ENCODE assay signal across 10 cellular contexts in the genomic region with DNA sequence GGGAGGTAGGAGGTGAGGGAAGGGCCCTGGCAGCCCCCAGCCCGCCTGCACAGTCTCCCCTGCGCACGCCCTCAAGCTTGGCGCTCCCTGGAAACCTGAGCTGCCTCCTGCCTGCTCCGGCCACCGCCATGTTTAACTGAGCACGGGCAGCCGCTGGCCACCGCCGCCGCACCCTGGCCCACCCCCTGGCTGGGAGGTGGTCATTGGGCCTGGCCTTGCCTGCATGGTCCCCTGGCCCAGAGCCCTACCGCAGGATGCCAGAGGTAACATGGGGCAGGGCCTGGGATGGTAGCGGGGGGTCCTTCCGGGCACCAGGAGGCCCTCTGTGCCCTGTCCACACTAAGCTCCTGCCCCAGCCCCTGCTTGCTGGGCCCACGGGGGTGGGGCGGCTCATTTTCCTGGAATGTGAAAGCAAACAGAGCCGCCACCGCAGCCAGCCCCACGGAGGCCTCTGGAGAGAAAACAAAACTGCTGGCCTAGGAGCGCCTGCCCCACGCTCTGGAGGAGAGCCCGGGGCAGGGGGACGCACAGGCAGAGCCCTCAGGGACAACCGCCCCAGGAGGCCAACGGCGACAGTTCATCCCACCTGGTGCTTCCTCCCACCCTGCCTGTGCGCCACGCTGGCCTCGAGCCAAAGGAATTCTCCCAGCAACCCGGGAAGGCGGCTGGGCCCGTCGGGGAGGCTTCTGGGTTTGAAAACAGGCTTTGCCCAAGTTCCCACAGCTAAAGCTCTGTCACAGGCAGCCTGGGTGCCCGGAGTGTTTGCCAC. TPM values are rescaled to one million over a fixed set of nuclear protein-coding genes. Genes with fewer than 3 reads are reported as not detected.
DNase-seq lines count a peak whose midpoint lies in the region; ATAC-seq and TF ChIP-seq lines count a peak whose summit lies in the region.
"Had no signal": no experiment of that assay in that cellular context is flagged by ENCODE, and none has a peak within 500 bp of the region (broad histone marks: within the 10 kb centered on the region; RNA-seq: fewer than 3 reads in every experiment).

No MANE protein-coding gene starts in this region.

- H3K27me3 ChIP-seq in ACC112 (ENCODE audit: insufficient read depth, low read length), result no peaks in the 10 kb centered on the region
- H3K27me3 ChIP-seq in IMR-90 (ENCODE audit: control insufficient read depth, insufficient read depth, low read length), result no peaks in the 10 kb centered on the region

- peak overlapping the region; percentile 98 for H2AK9ac ChIP-seq in IMR-90 (replicated peaks; ENCODE audit: low read depth, low read length, poor library complexity)

- 26% methylated on average over 20 of the region's 34 CpGs; no CpG with 5 or more reads in 1 of the 2 experiments for WGBS in IMR-90 (ENCODE audit: extremely low coverage in 2 of 2, insufficient read length in 1 of 2), 2 experiments

- H4K91ac ChIP-seq in IMR-90 (ENCODE audit: insufficient read depth, low read depth, low read length), result peak overlapping the region; percentile 99

- no peaks in the 10 kb centered on the region for H3K36me3 Mint-ChIP-seq in mesothelial cell of epicardium
- H3K36me3 Mint-ChIP-seq in activated T-helper 1 cell treated with anti-CD3 and anti-CD28 coated beads, Interleukin-12 subunit alpha, Interleukin-12 subunit beta, Interleukin-2, Interleukin-4 antibody, amounts not matched to agents 30 ng/mL and 10 ng/mL and 1 ng/mL, durations not matched to agents 14 hours and 24 hours and 36 hours (ENCODE audit: low read depth), result no peaks in the 10 kb centered on the region
- H3K36me3 Mint-ChIP-seq: activated naive CD8-positive, alpha-beta T cell treated with anti-CD3 and anti-CD28 coated beads, Interleukin-2, amount 10 ng/mL, durations not matched to agents 7 days and 5 days had no signal

- no peaks in the 10 kb centered on the region for H3K79me2 ChIP-seq in ACC112 (ENCODE audit: control insufficient read depth, insufficient read depth, low read length, unreplicated experiment)

- H3K9ac ChIP-seq in IMR-90 (ENCODE audit: low read depth, low read length), result peak overlapping the region; percentile 75

- H3K4me3 ChIP-seq in ACC112 (ENCODE audit: low read depth, low read length) (peak overlapping the region; percentile 53), IMR-90 (ENCODE audit: insufficient read depth, low read depth, low read length) (no peak overlapping the region)

- ATAC-seq in IMR-90 (ENCODE audit: low read depth) (peak; percentile 71), HG02885 (IDR thresholded peaks at IDR 0.05; ENCODE audit: poor library complexity, unreplicated experiment) (no peak)
- no peak for ATAC-seq in stimulated activated naive CD8-positive, alpha-beta T cell treated with anti-CD3 and anti-CD28 coated beads, Interleukin-15, amount 100 ng/mL, for 72 hours

- dilution Hi-C loops in IMR-90 (cut with HindIII; ENCODE audit: low sequenced_read_pairs, unreplicated experiment), result no loop called here

- H3K14ac ChIP-seq in IMR-90 (replicated peaks; ENCODE audit: low read depth, low read length), result peak overlapping the region; percentile 94

- H3K23ac ChIP-seq in IMR-90 (ENCODE audit: low read depth, low read length), result peak overlapping the region; percentile 93

- peak overlapping the region; percentile 96 for H2BK120ac ChIP-seq in IMR-90 (ENCODE audit: low read depth, low read length)

- H2AK5ac ChIP-seq in IMR-90 (ENCODE audit: low read depth, low read length), result peak overlapping the region; percentile 99

- no peaks in the 10 kb centered on the region for H3K9me3 ChIP-seq in IMR-90 (ENCODE audit: control insufficient read depth, insufficient read depth, low read length)

- no peaks in the 10 kb centered on the region for H3K9me3 Mint-ChIP-seq in mesothelial cell of epicardium
- H3K9me3 Mint-ChIP-seq in activated T-helper 1 cell treated with anti-CD3 and anti-CD28 coated beads, Interleukin-12 subunit alpha, Interleukin-12 subunit beta, Interleukin-2, Interleukin-4 antibody, amounts not matched to agents 30 ng/mL and 10 ng/mL and 1 ng/mL, durations not matched to agents 14 hours and 24 hours and 36 hours, result no peaks in the 10 kb centered on the region
- H3K9me3 Mint-ChIP-seq in stimulated activated naive CD8-positive, alpha-beta T cell treated with anti-CD3 and anti-CD28 coated beads, Interleukin-15, amount 100 ng/mL, for 72 hours, result no peaks in the 10 kb centered on the region
- H3K9me3 Mint-ChIP-seq: activated naive CD8-positive, alpha-beta T cell treated with anti-CD3 and anti-CD28 coated beads, Interleukin-2, amount 10 ng/mL, durations not matched to agents 7 days and 5 days had no signal

- H3K27ac ChIP-seq in ACC112 (ENCODE audit: low read depth, low read length) (peak overlapping the region; percentile 65), IMR-90 (ENCODE audit: insufficient read depth, low read length) (peak overlapping the region; percentile 100), caudate nucleus (ENCODE audit: low read depth, low read length) (peak overlapping the region; percentile 74)

- H3K4me3 Mint-ChIP-seq in mesothelial cell of epicardium, result no peak overlapping the region
- H3K4me3 Mint-ChIP-seq in activated T-helper 1 cell treated with anti-CD3 and anti-CD28 coated beads, Interleukin-12 subunit alpha, Interleukin-12 subunit beta, Interleukin-2, Interleukin-4 antibody, amounts not matched to agents 30 ng/mL and 10 ng/mL and 1 ng/mL, durations not matched to agents 14 hours and 24 hours and 36 hours, result no peak overlapping the region
- H3K4me3 Mint-ChIP-seq in stimulated activated naive CD8-positive, alpha-beta T cell treated with anti-CD3 and anti-CD28 coated beads, Interleukin-15, amount 100 ng/mL, for 72 hours, result no peak overlapping the region
- H3K4me3 Mint-ChIP-seq: activated naive CD8-positive, alpha-beta T cell treated with anti-CD3 and anti-CD28 coated beads, Interleukin-2, amount 10 ng/mL, durations not matched to agents 7 days and 5 days had no signal

- H3K27me3 Mint-ChIP-seq in mesothelial cell of epicardium (ENCODE audit: low read depth), result no peaks in the 10 kb centered on the region
- no peaks in the 10 kb centered on the region for H3K27me3 Mint-ChIP-seq in activated T-helper 1 cell treated with anti-CD3 and anti-CD28 coated beads, Interleukin-12 subunit alpha, Interleukin-12 subunit beta, Interleukin-2, Interleukin-4 antibody, amounts not matched to agents 30 ng/mL and 10 ng/mL and 1 ng/mL, durations not matched to agents 14 hours and 24 hours and 36 hours (ENCODE audit: insufficient read depth)
- no peaks in the 10 kb centered on the region for H3K27me3 Mint-ChIP-seq in stimulated activated naive CD8-positive, alpha-beta T cell treated with anti-CD3 and anti-CD28 coated beads, Interleukin-15, amount 100 ng/mL, for 72 hours
- H3K27me3 Mint-ChIP-seq: activated naive CD8-positive, alpha-beta T cell treated with anti-CD3 and anti-CD28 coated beads, Interleukin-2, amount 10 ng/mL, durations not matched to agents 7 days and 5 days had no signal

- intact Hi-C loops in IMR-90 (cut with micrococcal nuclease), result no loop called here
- intact Hi-C loops in activated T-helper 1 cell treated with anti-CD3 and anti-CD28 coated beads, Interleukin-12 subunit alpha, Interleukin-12 subunit beta, Interleukin-2, Interleukin-4 antibody, amounts not matched to agents 30 ng/mL and 10 ng/mL and 1 ng/mL, durations not matched to agents 14 hours and 24 hours and 36 hours (cut with micrococcal nuclease), result no loop called here

- no peak; the same call in 1 of the 2 replicates for TF ChIP-seq POLR2A in IMR-90 (IDR thresholded peaks at IDR 0.05; ENCODE audit: low read depth, low read length)

- peak overlapping the region; percentile 70 for H3K4me2 ChIP-seq in IMR-90 (ENCODE audit: low read depth, low read length)

- TF ChIP-seq RAD21 in IMR-90 (IDR thresholded peaks at IDR 0.05; ENCODE audit: low read length), result no peak

- peak overlapping the region; percentile 100; the same call in 2 of the 3 replicates for H2BK15ac ChIP-seq in IMR-90 (ENCODE audit: low read depth, low read length)

- H2AFZ ChIP-seq in ACC112 (ENCODE audit: low read length, unreplicated experiment) (no peak overlapping the region), IMR-90 (replicated peaks; ENCODE audit: low read length, poor library complexity) (peak overlapping the region; percentile 59)

- H3K27ac Mint-ChIP-seq in mesothelial cell of epicardium, result peak overlapping the region; percentile 69
- no peak overlapping the region for H3K27ac Mint-ChIP-seq in activated T-helper 1 cell treated with anti-CD3 and anti-CD28 coated beads, Interleukin-12 subunit alpha, Interleukin-12 subunit beta, Interleukin-2, Interleukin-4 antibody, amounts not matched to agents 30 ng/mL and 10 ng/mL and 1 ng/mL, durations not matched to agents 14 hours and 24 hours and 36 hours
- H3K27ac Mint-ChIP-seq in stimulated activated naive CD8-positive, alpha-beta T cell treated with anti-CD3 and anti-CD28 coated beads, Interleukin-15, amount 100 ng/mL, for 72 hours, result no peak overlapping the region
- H3K27ac Mint-ChIP-seq: activated naive CD8-positive, alpha-beta T cell treated with anti-CD3 and anti-CD28 coated beads, Interleukin-2, amount 10 ng/mL, durations not matched to agents 7 days and 5 days had no signal

- peak overlapping the region; percentile 94 for H2BK20ac ChIP-seq in IMR-90 (ENCODE audit: low read depth, low read length)

- TF ChIP-seq CTCF in IMR-90 (conservative IDR thresholded peaks at IDR 0.05; ENCODE audit: low read depth, low read length) (no peak), mesothelial cell of epicardium (IDR thresholded peaks at IDR 0.05; ENCODE audit: unreplicated experiment) (no peak)

- H4K8ac ChIP-seq in IMR-90 (ENCODE audit: low read depth in 2 of 2, low read length in 2 of 2), result peak overlapping the region; percentile 90 to 92

- H3K79me1 ChIP-seq in IMR-90 (ENCODE audit: low read depth in 1 of 2, low read length in 2 of 2), result peaks cover 19 to 69% of the 10 kb centered on the region in 2 experiments; a peak in 3 of 4 replicates

- CTCF ChIA-PET in IMR-90 (lab: Yijun Ruan, JAX), result no interaction called here

- POLR2A ChIA-PET in IMR-90 (lab: Charles Lee; ENCODE audit: unreplicated experiment), result no interaction called here

- in situ Hi-C loops in IMR-90 (cut with MboI; ENCODE audit: low sequenced_read_pairs), result no loop called here

- DNase-seq in IMR-90 (peak; percentile 77), caudate nucleus (lab: John Stamatoyannopoulos, UW) (peak in 2 of 61 donors; percentile 12 to 17), mesothelial cell of epicardium (ENCODE audit: low spot score in 2 of 2, unreplicated experiment in 2 of 2) (peak in 1 of 2 experiments; percentile 81)
- no peak for DNase-seq in activated T-helper 1 cell treated with anti-CD3 and anti-CD28 coated beads, Interleukin-12 subunit alpha, Interleukin-12 subunit beta, Interleukin-2, Interleukin-4 antibody, amounts not matched to agents 30 ng/mL and 10 ng/mL and 1 ng/mL, durations not matched to agents 14 hours and 24 hours and 36 hours (ENCODE audit: low spot score)
- DNase-seq in activated T-cell treated with anti-CD3 and anti-CD28 coated beads, Interleukin-2, amount 50 U/mL, for 1 hour, result no peak
- DNase-seq in stimulated activated naive CD8-positive, alpha-beta T cell treated with anti-CD3 and anti-CD28 coated beads, Interleukin-15, amount 100 ng/mL, for 72 hours, result no peak
- DNase-seq: activated naive CD8-positive, alpha-beta T cell treated with anti-CD3 and anti-CD28 coated beads, Interleukin-2, amount 10 ng/mL, durations not matched to agents 7 days and 5 days; stimulated activated CD4-positive, alpha-beta T cell treated with anti-CD3 and anti-CD28 coated beads, Interleukin-1b, Interleukin-23, amount 100 ng/mL, for 48 hours had no signal

- no peaks in the 10 kb centered on the region for H4K20me1 ChIP-seq in IMR-90 (ENCODE audit: insufficient read depth, low read length)

- no TSS peak for BruUV-seq in IMR-90 (replicated peaks; lab: Mats Ljungman, UMichigan)

- H3K36me3 ChIP-seq in ACC112 (ENCODE audit: insufficient read depth, low read length) (no peaks in the 10 kb centered on the region), IMR-90 (ENCODE audit: control insufficient read depth, insufficient read depth, low read length) (peaks cover 38% of the 10 kb centered on the region)

- peak overlapping the region; percentile 97 for H4K5ac ChIP-seq in IMR-90 (ENCODE audit: low read depth, low read length)

- H3K56ac ChIP-seq in IMR-90 (ENCODE audit: extremely low read depth, insufficient read depth, low read length), result peak overlapping the region; percentile 54

- peak overlapping the region; percentile 97 for H3K4ac ChIP-seq in IMR-90 (ENCODE audit: low read depth, low read length)

- peak overlapping the region; percentile 98 for H2BK5ac ChIP-seq in IMR-90 (ENCODE audit: low read depth, low read length, poor library complexity, severe bottlenecking)

- peaks cover 16% of the 10 kb centered on the region for H3K9me1 ChIP-seq in IMR-90 (ENCODE audit: insufficient read depth, low read length)

- peaks cover 45% of the 10 kb centered on the region for H3K4me1 Mint-ChIP-seq in mesothelial cell of epicardium
- H3K4me1 Mint-ChIP-seq in activated T-helper 1 cell treated with anti-CD3 and anti-CD28 coated beads, Interleukin-12 subunit alpha, Interleukin-12 subunit beta, Interleukin-2, Interleukin-4 antibody, amounts not matched to agents 30 ng/mL and 10 ng/mL and 1 ng/mL, durations not matched to agents 14 hours and 24 hours and 36 hours (ENCODE audit: low read depth), result no peaks in the 10 kb centered on the region
- H3K4me1 Mint-ChIP-seq in stimulated activated naive CD8-positive, alpha-beta T cell treated with anti-CD3 and anti-CD28 coated beads, Interleukin-15, amount 100 ng/mL, for 72 hours, result no peaks in the 10 kb centered on the region
- H3K4me1 Mint-ChIP-seq: activated naive CD8-positive, alpha-beta T cell treated with anti-CD3 and anti-CD28 coated beads, Interleukin-2, amount 10 ng/mL, durations not matched to agents 7 days and 5 days had no signal

- peak overlapping the region; percentile 93 for H3K18ac ChIP-seq in IMR-90 (ENCODE audit: low read depth, low read length)

- H3K4me1 ChIP-seq in ACC112 (ENCODE audit: control insufficient read depth, insufficient read depth, low read length, unreplicated experiment) (peaks cover 43% of the 10 kb centered on the region), IMR-90 (ENCODE audit: control insufficient read depth, insufficient read depth, low read length) (peaks cover 68% of the 10 kb centered on the region)

RNA-seq across cellular contexts. Expression of a gene that starts 8.9 kb away (rescaled TPM):
- 18.6 and 20.8 TPM in 2 replicates for total RNA-seq in IMR-90 (2012; rRNA removed)
- 77.8 and 96.6 TPM in 2 replicates for polyA plus RNA-seq in IMR-90 (2012; rRNA removed)
- polyA plus RNA-seq in IMR-90 (2012; cell fraction: cytosol; rRNA removed), result 98.1 and 126 TPM in 2 replicates
- polyA plus RNA-seq in IMR-90 (2012; cell fraction: nucleus; rRNA removed; ENCODE audit: low replicate concordance), result 54.5 and 134 TPM in 2 replicates
- total RNA-seq in mesothelial cell of epicardium, result 48.1 to 55.1 TPM (median 51.3 TPM) in 3 replicates
- 2.2 and 2.5 TPM in 2 replicates for total RNA-seq in activated T-helper 1 cell treated with anti-CD3 and anti-CD28 coated beads, Interleukin-12 subunit alpha, Interleukin-12 subunit beta, Interleukin-2, Interleukin-4 antibody, amounts not matched to agents 30 ng/mL and 10 ng/mL and 1 ng/mL, durations not matched to agents 14 hours and 24 hours and 36 hours

RNA-seq across cellular contexts. Expression of a gene that starts 12.0 kb away (rescaled TPM):
- 22.8 and 28.1 TPM in 2 replicates for total RNA-seq in IMR-90 (2012; rRNA removed)
- 28.0 and 33.3 TPM in 2 replicates for polyA plus RNA-seq in IMR-90 (2012; rRNA removed)
- polyA plus RNA-seq in IMR-90 (2012; cell fraction: cytosol; rRNA removed), result 46.3 and 54.8 TPM in 2 replicates
- polyA plus RNA-seq in IMR-90 (2012; cell fraction: nucleus; rRNA removed; ENCODE audit: low replicate concordance), result 20.6 and 53.2 TPM in 2 replicates
- 27.6 to 31.1 TPM (median 29.7 TPM) in 3 replicates for total RNA-seq in mesothelial cell of epicardium
- 50.0 and 52.7 TPM in 2 replicates for total RNA-seq in activated T-helper 1 cell treated with anti-CD3 and anti-CD28 coated beads, Interleukin-12 subunit alpha, Interleukin-12 subunit beta, Interleukin-2, Interleukin-4 antibody, amounts not matched to agents 30 ng/mL and 10 ng/mL and 1 ng/mL, durations not matched to agents 14 hours and 24 hours and 36 hours

RNA-seq across cellular contexts. Expression of a gene that starts 12.2 kb away (rescaled TPM):
- total RNA-seq in IMR-90 (2012; rRNA removed) (22.8 and 31.4 TPM in 2 replicates), mesothelial cell of epicardium (242 to 250 TPM (median 243 TPM) in 3 replicates)
- 88.6 and 95.9 TPM in 2 replicates for polyA plus RNA-seq in IMR-90 (2012; rRNA removed)
- polyA plus RNA-seq in IMR-90 (2012; cell fraction: cytosol; rRNA removed), result 51.7 and 66.3 TPM in 2 replicates
- 202 and 503 TPM in 2 replicates for polyA plus RNA-seq in IMR-90 (2012; cell fraction: nucleus; rRNA removed; ENCODE audit: low replicate concordance)
- total RNA-seq in activated T-helper 1 cell treated with anti-CD3 and anti-CD28 coated beads, Interleukin-12 subunit alpha, Interleukin-12 subunit beta, Interleukin-2, Interleukin-4 antibody, amounts not matched to agents 30 ng/mL and 10 ng/mL and 1 ng/mL, durations not matched to agents 14 hours and 24 hours and 36 hours, result 96.4 and 111 TPM in 2 replicates

RNA-seq across cellular contexts. Expression of a gene that starts 16.0 kb away (rescaled TPM):
- total RNA-seq in IMR-90 (2012; rRNA removed), result 0.18 TPM in 1 of 2 replicates, not detected in the other
- 2.0 and 3.7 TPM in 2 replicates for polyA plus RNA-seq in IMR-90 (2012; rRNA removed)
- 6.1 and 9.0 TPM in 2 replicates for polyA plus RNA-seq in IMR-90 (2012; cell fraction: cytosol; rRNA removed)
- 2.5 and 7.1 TPM in 2 replicates for polyA plus RNA-seq in IMR-90 (2012; cell fraction: nucleus; rRNA removed; ENCODE audit: low replicate concordance)
- total RNA-seq in mesothelial cell of epicardium, result 14.0 to 16.1 TPM (median 15.4 TPM) in 3 replicates
- total RNA-seq in activated T-helper 1 cell treated with anti-CD3 and anti-CD28 coated beads, Interleukin-12 subunit alpha, Interleukin-12 subunit beta, Interleukin-2, Interleukin-4 antibody, amounts not matched to agents 30 ng/mL and 10 ng/mL and 1 ng/mL, durations not matched to agents 14 hours and 24 hours and 36 hours, result 3.6 and 3.9 TPM in 2 replicates

RNA-seq across cellular contexts. Expression of a gene that starts 26.0 kb away (rescaled TPM):
- total RNA-seq in IMR-90 (2012; rRNA removed) (3.4 and 4.4 TPM in 2 replicates), mesothelial cell of epicardium (50.6 to 52.7 TPM (median 52.7 TPM) in 3 replicates)
- polyA plus RNA-seq in IMR-90 (2012; rRNA removed), result 36.4 and 40.6 TPM in 2 replicates
- 23.6 and 37.3 TPM in 2 replicates for polyA plus RNA-seq in IMR-90 (2012; cell fraction: cytosol; rRNA removed)
- polyA plus RNA-seq in IMR-90 (2012; cell fraction: nucleus; rRNA removed; ENCODE audit: low replicate concordance), result 98.8 and 225 TPM in 2 replicates
- total RNA-seq in activated T-helper 1 cell treated with anti-CD3 and anti-CD28 coated beads, Interleukin-12 subunit alpha, Interleukin-12 subunit beta, Interleukin-2, Interleukin-4 antibody, amounts not matched to agents 30 ng/mL and 10 ng/mL and 1 ng/mL, durations not matched to agents 14 hours and 24 hours and 36 hours, result 100 and 105 TPM in 2 replicates
